Comparison of ENCODE assay signal across 8 cellular contexts in the genomic region with DNA sequence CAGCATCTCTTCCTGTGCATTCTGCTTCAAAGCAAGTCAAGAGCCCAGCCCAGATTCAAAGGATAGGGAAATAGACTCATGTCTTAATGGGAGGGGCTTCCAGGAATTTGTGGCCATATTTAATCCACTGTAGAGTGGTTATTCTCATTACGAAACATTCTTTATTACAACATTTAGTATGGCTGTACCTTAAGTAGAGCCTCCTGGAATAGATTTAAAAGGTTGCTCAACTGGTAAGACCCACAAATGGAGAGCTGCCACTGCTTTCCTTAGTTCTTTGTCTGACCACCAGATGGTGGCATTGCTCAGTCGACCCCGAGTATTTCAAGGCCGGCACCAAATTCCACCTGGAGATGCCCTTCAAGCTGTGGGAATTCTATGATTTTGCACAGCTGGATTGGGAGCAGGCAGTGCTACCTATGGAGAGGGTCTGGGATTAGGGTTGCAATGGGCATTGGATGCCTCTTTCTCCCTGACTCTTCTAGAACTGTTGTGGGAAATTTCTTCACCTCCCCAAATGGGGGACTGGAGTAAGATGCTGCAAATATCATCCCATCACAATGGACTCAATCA.
DNase-seq lines count a peak whose midpoint lies in the region; ATAC-seq and TF ChIP-seq lines count a peak whose summit lies in the region.

No MANE protein-coding gene starts in this region.

- no peaks in the 10 kb centered on the region for H3K4me1 ChIP-seq in A673 (ENCODE audit: insufficient read depth, low read length, poor library complexity, severe bottlenecking)
- H3K4me1 ChIP-seq in uterus: no peaks in the 10 kb centered on the region

- no peak for TF ChIP-seq POLR2A in uterus (IDR thresholded peaks at IDR 0.05)

- no peak overlapping the region for H3K27ac Mint-ChIP-seq in neural crest cell (ENCODE audit: unreplicated experiment)

- no peak overlapping the region for H3K4me3 Mint-ChIP-seq in neural crest cell

- no peaks in the 10 kb centered on the region for H3K36me3 ChIP-seq in A673 (ENCODE audit: insufficient read depth, low read length, poor library complexity, severe bottlenecking)
- no peaks in the 10 kb centered on the region for H3K36me3 ChIP-seq in uterus

- H3K27me3 ChIP-seq in A673 (replicated peaks; ENCODE audit: insufficient read depth, low read depth, low read length, poor library complexity): no peaks in the 10 kb centered on the region
- no peaks in the 10 kb centered on the region for H3K27me3 ChIP-seq in uterus

- peaks cover 20% of the 10 kb centered on the region for H3K27me3 Mint-ChIP-seq in neural crest cell (ENCODE audit: low read depth)

- no TSS peak for BruUV-seq in A673 (replicated peaks; lab: Mats Ljungman, UMichigan)

- H3K9me3 Mint-ChIP-seq in neural crest cell: no peaks in the 10 kb centered on the region

- H3K4me3 ChIP-seq in A673 (ENCODE audit: low read depth, low read length, poor library complexity, severe bottlenecking) (no peak overlapping the region), uterus (no peak overlapping the region)

- intact Hi-C loops in A673 (cut with micrococcal nuclease; ENCODE audit: unreplicated experiment) (loop anchor here (1.0 to 10.0 kb wide), 4 partner anchors 134 to 1388 kb away; no protein-coding TSS in a partner anchor), uterus (cut with DNase I; ENCODE audit: low total_unique reads) (no loop called here)

- H3K36me3 Mint-ChIP-seq in neural crest cell (ENCODE audit: low read depth): peaks cover 3% of the 10 kb centered on the region

- H3K27ac ChIP-seq in A673 (ENCODE audit: low read depth, low read length, poor library complexity, severe bottlenecking) (no peak overlapping the region), uterus (no peak overlapping the region)

- H3K9me3 ChIP-seq in A673 (ENCODE audit: low read depth, low read length, poor library complexity, severe bottlenecking) (peaks cover 6% of the 10 kb centered on the region), uterus (no peaks in the 10 kb centered on the region)

- no peaks in the 10 kb centered on the region for H3K4me1 Mint-ChIP-seq in neural crest cell

- peak; percentile 62 for ATAC-seq in HG03571 (IDR thresholded peaks at IDR 0.05; ENCODE audit: unreplicated experiment)

- CTCF ChIA-PET in A673 (lab: Charles Lee): interaction anchor here (0.6 to 1.0 kb wide), 4 partner anchors 56 to 605 kb away, joined by 3 to 4 read pairs (median 4); no protein-coding TSS in a partner anchor

- peak; percentile 86 for TF ChIP-seq CTCF in A673 (conservative IDR thresholded peaks at IDR 0.05; ENCODE audit: low read depth, low read length)
- TF ChIP-seq CTCF in GM12874 (IDR thresholded peaks at IDR 0.05; ENCODE audit: insufficient read depth, low read depth, low read length): peak; percentile 69
- peak; percentile 94 for TF ChIP-seq CTCF in neural crest cell (conservative IDR thresholded peaks at IDR 0.05)
- TF ChIP-seq CTCF in uterus (IDR thresholded peaks at IDR 0.05): peak; percentile 77 to 82 (median 81)

- POLR2A ChIA-PET in A673 (lab: Charles Lee; ENCODE audit: low non-redundant PET): no interaction called here

- peak; percentile 71 for DNase-seq in A673 (ENCODE audit: low spot score)
- DNase-seq in NOMO-1 treated with DMSO at 0.1 percent for 48 hours (lab: John Stamatoyannopoulos, UW; ENCODE audit: unreplicated experiment): peak; percentile 72
- peak; percentile 51 to 59 for DNase-seq in activated T-cell treated with anti-CD3 and anti-CD28 coated beads, Interleukin-2, amount 50 U/mL, for 48 hours
- peak; percentile 80 for DNase-seq in fibroblast of peridontal ligament (ENCODE audit: extremely low read depth)
- peak; percentile 57 for DNase-seq in neural crest cell (ENCODE audit: low read depth, low spot score)
- peak; percentile 65 to 67 for DNase-seq in uterus
